ENCODE assay signal across 21 cellular contexts in the genomic region with DNA sequence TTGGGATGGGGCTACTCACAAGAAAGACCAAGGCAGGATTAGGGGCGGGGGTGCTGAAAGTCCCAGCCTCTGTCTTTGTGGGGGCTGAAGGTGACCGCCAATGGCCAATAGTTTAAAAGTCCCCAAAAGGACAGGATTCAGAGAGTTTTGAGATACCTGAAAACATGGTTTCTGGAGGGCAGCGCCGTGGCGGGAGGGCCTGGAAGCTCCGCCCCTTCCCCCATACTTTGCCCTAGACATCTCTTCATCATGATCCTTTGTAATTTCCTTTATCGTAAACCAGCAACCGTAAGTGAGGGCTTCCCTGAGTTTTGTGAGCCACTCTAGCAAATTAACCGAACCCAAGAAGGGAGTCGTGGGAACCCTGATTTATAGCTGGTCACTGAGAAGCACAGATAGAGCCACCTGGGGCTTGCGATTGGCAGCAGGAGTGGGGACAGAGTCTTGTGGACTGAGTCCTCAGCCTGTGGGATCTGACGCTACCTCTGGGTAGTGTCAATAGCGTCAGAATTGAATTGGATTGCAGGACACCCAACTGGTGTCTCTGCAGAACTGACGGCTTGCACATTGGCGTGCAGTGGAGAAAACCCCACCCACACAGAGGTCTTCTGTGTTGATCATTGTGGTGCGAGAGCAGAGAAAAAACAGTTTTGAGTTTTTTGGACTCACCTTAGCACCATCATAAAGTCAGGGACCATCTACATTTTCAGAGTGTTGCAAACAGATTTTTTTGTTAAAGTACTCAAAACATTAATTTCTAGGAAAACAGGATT.
A peak's percentile ranks its signal among the peaks of the same experiment; 100 is the strongest.
DNase-seq lines count a peak whose midpoint lies in the region; ATAC-seq, FAIRE-seq and TF ChIP-seq lines count a peak whose summit lies in the region.
"Had no signal": no experiment of that assay in that cellular context is flagged by ENCODE, and none has a peak within 500 bp of the region (broad histone marks: within the 10 kb centered on the region; RNA-seq: fewer than 3 reads in every experiment).

No MANE protein-coding gene starts in this region.

- BruUV-seq in K562 (replicated peaks; lab: Mats Ljungman, UMichigan) = no TSS peak

- in situ Hi-C loops in K562 (cut with MboI) = no loop called here

- TF ChIP-seq CTCF in right atrium auricular region (IDR thresholded peaks at IDR 0.05) (no peak), K562 (IDR thresholded peaks at IDR 0.05 in 2 of 3, conservative IDR thresholded peaks at IDR 0.05 in 1 of 3; ENCODE audit: insufficient read depth in 2 of 3, low read depth in 1 of 3, low read length in 3 of 3) (no peak)

- no peak overlapping the region for H3K27ac ChIP-seq in right atrium auricular region
- no peak overlapping the region for H3K27ac ChIP-seq in K562 (ENCODE audit: extremely low read depth, low read depth, low read length)
- H3K27ac ChIP-seq: BLaER1 treated with 17β-estradiol and CSF1 and Interleukin-3, amounts not matched to agents 10 nM and 100 nM had no signal

- H3K9me3 ChIP-seq in right atrium auricular region (no peaks in the 10 kb centered on the region), K562 (replicated peaks; ENCODE audit: control insufficient read depth, insufficient read depth, low read depth, low read length) (no peaks in the 10 kb centered on the region)

- no peaks in the 10 kb centered on the region for H3K9me3 Mint-ChIP-seq in activated naive CD4-positive, alpha-beta T cell treated with anti-CD3 and anti-CD28 coated beads, Interleukin-2, amount 50 U/mL, for 72 hours
- H3K9me3 Mint-ChIP-seq: CD8-positive, alpha-beta T cell had no signal

- CTCF ChIA-PET in K562 (lab: Yijun Ruan, JAX; ENCODE audit: low intra/inter-chr PET ratio) = no interaction called here

- no peaks in the 10 kb centered on the region for H3K9me1 ChIP-seq in K562 (ENCODE audit: control insufficient read depth, insufficient read depth, low read length)

- no peak for TF ChIP-seq POLR2A in K562 (conservative IDR thresholded peaks at IDR 0.05)

- TF ChIP-seq EP300 in K562 (IDR thresholded peaks at IDR 0.05; ENCODE audit: low read length) = no peak

- TF ChIP-seq RAD21 in K562 (CRISPR knock-in tag; conservative IDR thresholded peaks at IDR 0.05 in 1 of 2, IDR thresholded peaks at IDR 0.05 in 1 of 2) = no peak

- POLR2A ChIA-PET in K562 (lab: Yijun Ruan, JAX) = interaction anchor here (1.0 kb wide), 1 partner anchor 11 kb away, joined by 3 read pairs; no protein-coding TSS in a partner anchor

- H3K4me2 ChIP-seq in K562 (ENCODE audit: insufficient read depth, low read length) = no peak overlapping the region
- H3K4me2 ChIP-seq: BLaER1 treated with 17β-estradiol and CSF1 and Interleukin-3, amounts not matched to agents 10 nM and 100 nM had no signal

- no peaks in the 10 kb centered on the region for H3K36me3 ChIP-seq in right atrium auricular region
- no peaks in the 10 kb centered on the region for H3K36me3 ChIP-seq in H7 (replicated peaks; ENCODE audit: control insufficient read depth, insufficient read depth, low read length)
- no peaks in the 10 kb centered on the region for H3K36me3 ChIP-seq in K562 (ENCODE audit: control insufficient read depth, insufficient read depth, low read length)
- H3K36me3 ChIP-seq: BLaER1 treated with 17β-estradiol and CSF1 and Interleukin-3, amounts not matched to agents 10 nM and 100 nM had no signal

- no peaks in the 10 kb centered on the region for H3K27me3 ChIP-seq in right atrium auricular region
- no peaks in the 10 kb centered on the region; the same call in 1 of the 2 replicates for H3K27me3 ChIP-seq in H7 (ENCODE audit: control insufficient read depth, insufficient read depth, low read length)
- peaks cover 3 to 9% of the 10 kb centered on the region in 2 experiments; a peak in 3 of 5 replicates for H3K27me3 ChIP-seq in K562 (ENCODE audit: control insufficient read depth in 2 of 2, insufficient read depth in 2 of 2, low read length in 2 of 2)
- H3K27me3 ChIP-seq: BLaER1 treated with 17β-estradiol and CSF1 and Interleukin-3, amounts not matched to agents 10 nM and 100 nM had no signal

- no peaks in the 10 kb centered on the region for H3K36me3 Mint-ChIP-seq in activated naive CD4-positive, alpha-beta T cell treated with anti-CD3 and anti-CD28 coated beads, Interleukin-2, amount 50 U/mL, for 72 hours
- H3K36me3 Mint-ChIP-seq: CD8-positive, alpha-beta T cell had no signal

- DNase-seq in right atrium auricular region (ENCODE audit: low spot score) (peak; percentile 50), left ventricle myocardium superior (no peak), H7 (peak; percentile 9), K562 (ENCODE audit: extremely low read depth in 1 of 4, low spot score in 3 of 4) (peak in 1 of 4 experiments; percentile 29), NCI-H146 treated with DMSO at 0.1 percent for 48 hours (lab: John Stamatoyannopoulos, UW; ENCODE audit: unreplicated experiment) (no peak)
- no peak for DNase-seq in activated naive CD4-positive, alpha-beta T cell treated with anti-CD3 and anti-CD28 coated beads, Interleukin-2, amount 50 U/mL, for 72 hours (ENCODE audit: low spot score in 2 of 2)
- DNase-seq: Calu3, GOT3, NCI-H1105 treated with DMSO at 0.1 percent for 48 hours, NCI-H187, NCI-H2107, NCI-H2227 treated with DMSO at 0.1 percent for 48 hours, NCI-H510A treated with DMSO at 0.1 percent for 48 hours, NCI-H82, PC-3, RPMI8226, SHP77 treated with DMSO at 0.1 percent for 48 hours had no signal

- peak overlapping the region in 1 of 2 donors; percentile 88 for H3K27ac Mint-ChIP-seq in activated naive CD4-positive, alpha-beta T cell treated with anti-CD3 and anti-CD28 coated beads, Interleukin-2, amount 50 U/mL, for 72 hours
- H3K27ac Mint-ChIP-seq: CD8-positive, alpha-beta T cell had no signal

- no peak overlapping the region for H2AFZ ChIP-seq in K562 (ENCODE audit: low read depth, low read length)

- ATAC-seq in left ventricle myocardium superior = no peak
- ATAC-seq in K562 = peak; percentile 44
- no peak for ATAC-seq in activated CD4-positive, CD25-positive, alpha-beta regulatory T cell treated with anti-CD3 and anti-CD28 coated beads, Interleukin-2, amount 50 U/mL, for 24 hours
- ATAC-seq in activated naive CD4-positive, alpha-beta T cell treated with anti-CD3 and anti-CD28 coated beads, Interleukin-2, amount 50 U/mL, for 72 hours = no peak
- ATAC-seq: CD8-positive, alpha-beta T cell; PC-3; SK-N-SH treated with all-trans-retinoic acid at 6 μM for 48 hours had no signal

- WGBS in K562 (ENCODE audit: insufficient coverage, low coverage, missing lambda C conversion rate) = 38% methylated on average over 16 of the region's 16 CpGs

- H3K9ac ChIP-seq in K562 (ENCODE audit: insufficient read depth in 1 of 2, low read depth in 2 of 2, low read length in 2 of 2) = no peak overlapping the region
- H3K9ac ChIP-seq: BLaER1 treated with 17β-estradiol and CSF1 and Interleukin-3, amounts not matched to agents 10 nM and 100 nM had no signal

- intact Hi-C loops in left ventricle myocardium superior (cut with micrococcal nuclease) (no loop called here), K562 (cut with micrococcal nuclease) (no loop called here)

- no peaks in the 10 kb centered on the region for H4K20me1 ChIP-seq in K562 (replicated peaks; ENCODE audit: control insufficient read depth, insufficient read depth, low read length)
- H4K20me1 ChIP-seq: BLaER1 treated with 17β-estradiol and CSF1 and Interleukin-3, amounts not matched to agents 10 nM and 100 nM had no signal

- no peak overlapping the region for H3K4me3 ChIP-seq in right atrium auricular region
- H3K4me3 ChIP-seq in H7 (ENCODE audit: insufficient read depth, low read depth, low read length) = no peak overlapping the region
- no peak overlapping the region for H3K4me3 ChIP-seq in K562
- H3K4me3 ChIP-seq: BLaER1 treated with 17β-estradiol and CSF1 and Interleukin-3, amounts not matched to agents 10 nM and 100 nM had no signal

- peak; percentile 60 for FAIRE-seq in K562 (lab: Jason Lieb, UNC)

- no peaks in the 10 kb centered on the region for H3K4me1 ChIP-seq in right atrium auricular region
- peaks cover 7 to 26% of the 10 kb centered on the region in 2 experiments; a peak in 4 of 5 replicates for H3K4me1 ChIP-seq in K562 (replicated peaks in 1 of 2; ENCODE audit: control insufficient read depth in 2 of 2, insufficient read depth in 2 of 2, low read length in 2 of 2)

- no peaks in the 10 kb centered on the region for H3K79me2 ChIP-seq in K562 (ENCODE audit: control insufficient read depth, insufficient read depth, low read length)

TF ChIP-seq in K562, 482 proteins besides CTCF, POLR2A, EP300 and RAD21 (continues in another document):
- TF ChIP-seq, protein P1, sequence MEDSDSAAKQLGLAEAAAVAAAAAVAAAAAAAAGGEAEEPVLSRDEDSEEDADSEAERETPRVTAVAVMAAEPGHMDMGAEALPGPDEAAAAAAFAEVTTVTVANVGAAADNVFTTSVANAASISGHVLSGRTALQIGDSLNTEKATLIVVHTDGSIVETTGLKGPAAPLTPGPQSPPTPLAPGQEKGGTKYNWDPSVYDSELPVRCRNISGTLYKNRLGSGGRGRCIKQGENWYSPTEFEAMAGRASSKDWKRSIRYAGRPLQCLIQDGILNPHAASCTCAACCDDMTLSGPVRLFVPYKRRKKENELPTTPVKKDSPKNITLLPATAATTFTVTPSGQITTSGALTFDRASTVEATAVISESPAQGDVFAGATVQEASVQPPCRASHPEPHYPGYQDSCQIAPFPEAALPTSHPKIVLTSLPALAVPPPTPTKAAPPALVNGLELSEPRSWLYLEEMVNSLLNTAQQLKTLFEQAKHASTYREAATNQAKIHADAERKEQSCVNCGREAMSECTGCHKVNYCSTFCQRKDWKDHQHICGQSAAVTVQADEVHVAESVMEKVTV (CRISPR knock-in tag; IDR thresholded peaks at IDR 0.05) = no peak
- TF ChIP-seq MEIS2 (IDR thresholded peaks at IDR 0.05; ENCODE audit: partially characterized antibody) (peak; percentile 73), HNRNPL (IDR thresholded peaks at IDR 0.05; ENCODE audit: low read depth, low read length) (no peak), DACH1 (IDR thresholded peaks at IDR 0.05; ENCODE audit: partially characterized antibody) (no peak), TAF15 (IDR thresholded peaks at IDR 0.05; ENCODE audit: low read depth, low read length) (no peak), TCF7L2 (IDR thresholded peaks at IDR 0.05; ENCODE audit: low read depth, low read length) (no peak), KLF10 (CRISPR knock-in tag; IDR thresholded peaks at IDR 0.05) (no peak), TCF3 (CRISPR knock-in tag; IDR thresholded peaks at IDR 0.05) (peak; percentile 49)
- TF ChIP-seq, protein P2, sequence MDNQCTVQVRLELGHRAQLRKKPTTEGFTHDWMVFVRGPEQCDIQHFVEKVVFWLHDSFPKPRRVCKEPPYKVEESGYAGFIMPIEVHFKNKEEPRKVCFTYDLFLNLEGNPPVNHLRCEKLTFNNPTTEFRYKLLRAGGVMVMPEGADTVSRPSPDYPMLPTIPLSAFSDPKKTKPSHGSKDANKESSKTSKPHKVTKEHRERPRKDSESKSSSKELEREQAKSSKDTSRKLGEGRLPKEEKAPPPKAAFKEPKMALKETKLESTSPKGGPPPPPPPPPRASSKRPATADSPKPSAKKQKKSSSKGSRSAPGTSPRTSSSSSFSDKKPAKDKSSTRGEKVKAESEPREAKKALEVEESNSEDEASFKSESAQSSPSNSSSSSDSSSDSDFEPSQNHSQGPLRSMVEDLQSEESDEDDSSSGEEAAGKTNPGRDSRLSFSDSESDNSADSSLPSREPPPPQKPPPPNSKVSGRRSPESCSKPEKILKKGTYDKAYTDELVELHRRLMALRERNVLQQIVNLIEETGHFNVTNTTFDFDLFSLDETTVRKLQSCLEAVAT (IDR thresholded peaks at IDR 0.05) = no peak

Comparison
In these comparisons a context has a peak if more than half of its experiments do, and no peak if none do; other contexts are left out.
1. DNase-seq: peak in right atrium auricular region (single experiment) and H7 (single experiment); none in left ventricle myocardium superior (single experiment), activated naive CD4-positive, alpha-beta T cell treated with anti-CD3 and anti-CD28 coated beads, Interleukin-2, amount 50 U/mL, for 72 hours (0 of 2) and NCI-H146 treated with DMSO at 0.1 percent for 48 hours (single experiment).